In the genomic region with DNA sequence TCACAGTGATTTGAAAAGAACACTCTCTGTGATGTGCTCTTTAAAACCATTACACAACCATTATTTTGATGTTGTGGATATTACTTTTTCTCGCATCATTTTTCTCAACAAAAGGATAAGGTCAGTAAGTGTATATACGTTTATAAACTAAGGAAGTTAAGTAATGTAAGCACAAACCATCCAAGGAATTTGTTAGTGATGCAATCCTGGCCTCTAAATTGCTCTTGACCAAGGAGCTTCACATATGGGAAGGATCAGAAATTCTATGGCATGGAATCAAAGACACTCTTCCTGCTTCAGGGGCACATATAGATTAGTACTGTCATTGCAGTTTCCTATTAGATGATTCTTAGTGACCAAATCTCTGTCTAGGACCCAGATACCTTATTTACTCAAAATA, we compare ENCODE assay signal across 27 cellular contexts. TPM values are rescaled to one million over a fixed set of nuclear protein-coding genes. Genes with fewer than 3 reads are reported as not detected.
A peak's percentile ranks its signal among the peaks of the same experiment; 100 is the strongest.
DNase-seq lines count a peak whose midpoint lies in the region; ATAC-seq and TF ChIP-seq lines count a peak whose summit lies in the region.
"Had no signal": no experiment of that assay in that cellular context is flagged by ENCODE, and none has a peak within 500 bp of the region (broad histone marks: within the 10 kb centered on the region; RNA-seq: fewer than 3 reads in every experiment).

No MANE protein-coding gene starts in this region.

- no peak for TF ChIP-seq CTCF in epithelial cell of esophagus (IDR thresholded peaks at IDR 0.05; ENCODE audit: insufficient read depth, low read depth, low read length, missing control alignments)
- TF ChIP-seq CTCF in mesothelial cell of epicardium (IDR thresholded peaks at IDR 0.05; ENCODE audit: unreplicated experiment), result no peak
- TF ChIP-seq CTCF in lower lobe of right lung (IDR thresholded peaks at IDR 0.05), result no peak

- no peaks in the 10 kb centered on the region for H3K9me3 ChIP-seq in CD4-positive, alpha-beta memory T cell (ENCODE audit: control insufficient read depth in 1 of 2, low read length in 2 of 2)
- H3K9me3 ChIP-seq in lower lobe of right lung, result no peaks in the 10 kb centered on the region
- H3K9me3 ChIP-seq: esophagus squamous epithelium, transverse colon had no signal

- H3K4me3 ChIP-seq in epithelial cell of esophagus (ENCODE audit: low read length) (no peak overlapping the region), lower lobe of right lung (no peak overlapping the region)
- no peak overlapping the region for H3K4me3 ChIP-seq in CD4-positive, alpha-beta memory T cell (ENCODE audit: low read length in 2 of 2)
- H3K4me3 ChIP-seq: esophagus squamous epithelium, lung, SJSA1, transverse colon had no signal

- no peak for ATAC-seq in lower lobe of right lung

- peak overlapping the region; percentile 55 for H3K27ac Mint-ChIP-seq in mesothelial cell of epicardium
- H3K27ac Mint-ChIP-seq in CD4-positive, alpha-beta memory T cell, result no peak overlapping the region
- H3K27ac Mint-ChIP-seq: activated naive CD4-positive, alpha-beta T cell treated with anti-CD3 and anti-CD28 coated beads, Interleukin-2, amount 50 U/mL, for 24 hours had no signal

- H3K9me3 Mint-ChIP-seq in mesothelial cell of epicardium, result no peaks in the 10 kb centered on the region
- no peaks in the 10 kb centered on the region for H3K9me3 Mint-ChIP-seq in CD4-positive, alpha-beta memory T cell
- H3K9me3 Mint-ChIP-seq: activated naive CD4-positive, alpha-beta T cell treated with anti-CD3 and anti-CD28 coated beads, Interleukin-2, amount 50 U/mL, for 24 hours; IgD-negative memory B cell had no signal

- intact Hi-C loops in CD4-positive, alpha-beta memory T cell (cut with micrococcal nuclease), result no loop called here
- intact Hi-C loops in lower lobe of right lung (cut with DNase I), result no loop called here

- POLR2A ChIA-PET in CD4-positive, alpha-beta memory T cell (lab: Charles Lee; ENCODE audit: partially characterized antibody), result no interaction called here

- H3K4me1 ChIP-seq in CD4-positive, alpha-beta memory T cell (ENCODE audit: insufficient read depth, low read length), result peaks cover 12% of the 10 kb centered on the region
- peaks cover 7% of the 10 kb centered on the region for H3K4me1 ChIP-seq in lower lobe of right lung
- H3K4me1 ChIP-seq: parathyroid adenoma had no signal

- DNase-seq in EH (ENCODE audit: low read depth), result peak; percentile 60
- DNase-seq in MV-4-11 (lab: John Stamatoyannopoulos, UW), result peak; percentile 37
- peak; percentile 23 for DNase-seq in epithelial cell of esophagus (ENCODE audit: low read depth)
- DNase-seq in mesothelial cell of epicardium (ENCODE audit: low spot score in 2 of 2, unreplicated experiment in 2 of 2), result no peak
- no peak for DNase-seq in CD4-positive, alpha-beta memory T cell
- DNase-seq in lower lobe of right lung, result no peak
- DNase-seq in stimulated activated CD4-positive, alpha-beta T cell treated with anti-CD3 and anti-CD28 coated beads, Interleukin-2, amount 100 ng/mL, for 24 hours, result no peak
- DNase-seq: activated CD4-positive, alpha-beta T cell treated with anti-CD3 and anti-CD28 coated beads, Interleukin-2, amount 50 U/mL, for 48 hours; activated CD8-positive, alpha-beta memory T cell treated with anti-CD3 and anti-CD28 coated beads, Interleukin-2, amount 50 U/mL, for 4 hours; aorta; central memory CD4-positive, alpha-beta T cell; dermis blood vessel endothelial cell; esophagus squamous epithelium; GOT3; head of caudate nucleus; kidney glomerular epithelial cell; NCI-H1105 treated with DMSO at 0.1 percent for 48 hours; NCI-H1930; NCI-H748 treated with DMSO at 0.1 percent for 48 hours; RPMI8226; transverse colon had no signal

- no peak overlapping the region for H3K27ac ChIP-seq in CD4-positive, alpha-beta memory T cell (ENCODE audit: low read depth, low read length)
- H3K27ac ChIP-seq in lower lobe of right lung, result no peak overlapping the region
- H3K27ac ChIP-seq: C4-2B, esophagus squamous epithelium, parathyroid adenoma, SJSA1, transverse colon had no signal

- CTCF ChIA-PET in CD4-positive, alpha-beta memory T cell (lab: Charles Lee; ENCODE audit: partially characterized antibody), result no interaction called here

- peaks cover 5% of the 10 kb centered on the region for H3K4me1 Mint-ChIP-seq in mesothelial cell of epicardium
- H3K4me1 Mint-ChIP-seq in CD4-positive, alpha-beta memory T cell, result peaks cover 11 to 24% (median 18%) of the 10 kb centered on the region in 4 donors

- H3K4me3 Mint-ChIP-seq in mesothelial cell of epicardium, result no peak overlapping the region
- H3K4me3 Mint-ChIP-seq in CD4-positive, alpha-beta memory T cell, result no peak overlapping the region
- H3K4me3 Mint-ChIP-seq: activated naive CD4-positive, alpha-beta T cell treated with anti-CD3 and anti-CD28 coated beads, Interleukin-2, amount 50 U/mL, for 24 hours had no signal

- no peaks in the 10 kb centered on the region for H3K36me3 Mint-ChIP-seq in mesothelial cell of epicardium
- H3K36me3 Mint-ChIP-seq in CD4-positive, alpha-beta memory T cell, result peaks cover 0 to 15% of the 10 kb centered on the region in 2 donors
- H3K36me3 Mint-ChIP-seq: IgD-negative memory B cell had no signal

- H3K27me3 ChIP-seq in CD4-positive, alpha-beta memory T cell (ENCODE audit: insufficient read depth, low read length), result no peaks in the 10 kb centered on the region
- H3K27me3 ChIP-seq in lower lobe of right lung (ENCODE audit: low read depth), result no peaks in the 10 kb centered on the region
- H3K27me3 ChIP-seq: esophagus squamous epithelium, transverse colon had no signal

- H3K27me3 Mint-ChIP-seq in mesothelial cell of epicardium (ENCODE audit: low read depth), result no peaks in the 10 kb centered on the region
- H3K27me3 Mint-ChIP-seq in CD4-positive, alpha-beta memory T cell, result no peaks in the 10 kb centered on the region
- H3K27me3 Mint-ChIP-seq: activated naive CD4-positive, alpha-beta T cell treated with anti-CD3 and anti-CD28 coated beads, Interleukin-2, amount 50 U/mL, for 24 hours had no signal

- H3K36me3 ChIP-seq in CD4-positive, alpha-beta memory T cell (ENCODE audit: insufficient read depth, low read length), result no peaks in the 10 kb centered on the region
- no peaks in the 10 kb centered on the region for H3K36me3 ChIP-seq in lower lobe of right lung
- H3K36me3 ChIP-seq: esophagus squamous epithelium, transverse colon had no signal

RNA-seq across cellular contexts. Expression of gene PPP2R5A, which starts 3.6 kb away (rescaled TPM):
- total RNA-seq in mesothelial cell of epicardium (10.1 to 11.6 TPM (median 10.7 TPM) in 3 replicates), lower lobe of right lung (91.5 TPM)
- total RNA-seq in CD4-positive, alpha-beta memory T cell, result 10 to 100 TPM; 53.8 to 55.0 TPM
- polyA plus RNA-seq in CD4-positive, alpha-beta memory T cell, result 10 to 100 TPM; 37.9 to 43.0 TPM

Comparison
In these comparisons a context has a peak if more than half of its experiments do, and no peak if none do; other contexts are left out.
1. DNase-seq: peak in EH (single experiment), MV-4-11 (single experiment) and epithelial cell of esophagus (single experiment); none in mesothelial cell of epicardium (0 of 2), CD4-positive, alpha-beta memory T cell (0 of 5), lower lobe of right lung (single experiment) and stimulated activated CD4-positive, alpha-beta T cell treated with anti-CD3 and anti-CD28 coated beads, Interleukin-2, amount 100 ng/mL, for 24 hours (0 of 2).